In genomic region chr1:26358411-26359384, GRCh38 we compare ENCODE assay signal across 11 cellular contexts. TPM values are rescaled to one million over a fixed set of nuclear protein-coding genes. Genes with fewer than 3 reads are reported as not detected.
A peak's percentile ranks its signal among the peaks of the same experiment; 100 is the strongest.
DNase-seq lines count a peak whose midpoint lies in the region; TF ChIP-seq lines count a peak whose summit lies in the region.
"Had no signal": no experiment of that assay in that cellular context is flagged by ENCODE, and none has a peak within 500 bp of the region (broad histone marks: within the 10 kb centered on the region; RNA-seq: fewer than 3 reads in every experiment).

No MANE protein-coding gene starts in this region.

- 54% methylated on average over 15 of the region's 15 CpGs for WGBS in smooth muscle cell (ENCODE audit: low lambda C conversion rate)

- no peaks in the 10 kb centered on the region for H3F3A ChIP-seq in smooth muscle cell (ENCODE audit: low read depth)

- H3K27ac Mint-ChIP-seq in neural crest cell (ENCODE audit: unreplicated experiment) = peak overlapping the region; percentile 10
- H3K27ac Mint-ChIP-seq: activated B cell treated with CpG ODN at 0.5 μM for 24 hours had no signal

- no peaks in the 10 kb centered on the region for H3K36me3 ChIP-seq in smooth muscle cell (ENCODE audit: low read depth)

- H3K4me1 ChIP-seq in smooth muscle cell (ENCODE audit: low read depth) = no peaks in the 10 kb centered on the region

- H3K27ac ChIP-seq in smooth muscle cell (ENCODE audit: low read depth) = no peak overlapping the region

- H3K9me3 Mint-ChIP-seq in neural crest cell = no peaks in the 10 kb centered on the region
- H3K9me3 Mint-ChIP-seq: activated B cell treated with CpG ODN at 0.5 μM for 24 hours had no signal

- no peak overlapping the region for H2AFZ ChIP-seq in smooth muscle cell (ENCODE audit: low read depth)

- H3K79me2 ChIP-seq in smooth muscle cell (ENCODE audit: low read depth) = no peaks in the 10 kb centered on the region

- H3K4me3 Mint-ChIP-seq in neural crest cell = peak overlapping the region; percentile 23

- no peak overlapping the region for H3K9ac ChIP-seq in smooth muscle cell (ENCODE audit: low read depth)

- TF ChIP-seq CTCF in neural crest cell (conservative IDR thresholded peaks at IDR 0.05) (no peak), smooth muscle cell (IDR thresholded peaks at IDR 0.05; ENCODE audit: borderline replicate concordance, insufficient read depth, poor library complexity, severe bottlenecking) (no peak), GM10266 (IDR thresholded peaks at IDR 0.05; ENCODE audit: control insufficient read depth, insufficient read depth, low read depth, missing control alignments) (no peak)

- H4K20me1 ChIP-seq in smooth muscle cell (ENCODE audit: low read depth) = no peaks in the 10 kb centered on the region

- no peak overlapping the region for H3K4me2 ChIP-seq in smooth muscle cell

- no peak overlapping the region for H3K4me3 ChIP-seq in smooth muscle cell

- DNase-seq in CD1c-positive myeloid dendritic cell (ENCODE audit: extremely low spot score) (peak; percentile 30), RKO (ENCODE audit: low spot score) (peak; percentile 43), neural crest cell (ENCODE audit: low read depth, low spot score) (no peak), head of caudate nucleus (no peak), T1000 (lab: John Stamatoyannopoulos, UW) (no peak), smooth muscle cell (lab: John Stamatoyannopoulos, UW; ENCODE audit: unreplicated experiment) (no peak), GM10266 (ENCODE audit: extremely low spot score) (no peak)
- DNase-seq in activated naive CD4-positive, alpha-beta T cell treated with Interleukin-2 at 50 U/mL for 16 hours = peak; percentile 75
- DNase-seq: activated B cell treated with CpG ODN at 0.5 μM for 24 hours, kidney had no signal

- H3K4me1 Mint-ChIP-seq in neural crest cell = peaks cover 41% of the 10 kb centered on the region

- H3K36me3 Mint-ChIP-seq in neural crest cell (ENCODE audit: low read depth) = no peaks in the 10 kb centered on the region

- intact Hi-C loops in head of caudate nucleus (cut with DNase I) = no loop called here

- H3K27me3 Mint-ChIP-seq in neural crest cell (ENCODE audit: low read depth) = peaks cover 38% of the 10 kb centered on the region

- H3K27me3 ChIP-seq in smooth muscle cell (ENCODE audit: low read depth) = peaks cover 54% of the 10 kb centered on the region

- no peaks in the 10 kb centered on the region for H3K9me3 ChIP-seq in smooth muscle cell (replicated peaks; ENCODE audit: low read depth)

RNA-seq across cellular contexts. Expression of gene CRYBG2, which starts 4.8 kb away (rescaled TPM):
- total RNA-seq in neural crest cell = 3.8 and 6.3 TPM in 2 replicates
- 5.2 and 9.5 TPM in 2 replicates for total RNA-seq in smooth muscle cell
- polyA plus RNA-seq in smooth muscle cell = 4.1 and 9.8 TPM in 2 replicates

RNA-seq across cellular contexts. Expression of gene ZNF683, which starts 13.9 kb away (rescaled TPM):
- total RNA-seq in neural crest cell (not detected in 2 replicates), smooth muscle cell (not detected in 2 replicates)
- not detected in 2 replicates for polyA plus RNA-seq in smooth muscle cell
- total RNA-seq: activated B cell treated with CpG ODN at 0.5 μM for 24 hours had no signal
- polyA plus RNA-seq: BJ had no signal

RNA-seq across cellular contexts. Expression of gene CD52, which starts 40.9 kb away (rescaled TPM):
- total RNA-seq in neural crest cell (not detected in 2 replicates), smooth muscle cell (1.1 TPM in 1 of 2 replicates, not detected in the other)
- 0.39 and 1.3 TPM in 2 replicates for polyA plus RNA-seq in smooth muscle cell
- polyA plus RNA-seq: BJ had no signal

RNA-seq across cellular contexts. Expression of gene LIN28A, which starts 51.9 kb away (rescaled TPM):
- total RNA-seq in neural crest cell (445 and 455 TPM in 2 replicates), smooth muscle cell (not detected in 2 replicates)
- 0.08 and 0.13 TPM in 2 replicates for polyA plus RNA-seq in smooth muscle cell
- total RNA-seq: activated B cell treated with CpG ODN at 0.5 μM for 24 hours, kidney had no signal
- polyA plus RNA-seq: BJ had no signal

RNA-seq across cellular contexts. Expression of gene UBXN11, which starts 52.3 kb away (rescaled TPM):
- total RNA-seq in neural crest cell = 33.5 and 35.5 TPM in 2 replicates
- total RNA-seq in smooth muscle cell = 3.3 and 4.8 TPM in 2 replicates
- polyA plus RNA-seq in smooth muscle cell = 17.7 and 20.3 TPM in 2 replicates

Comparison
In these comparisons a context has a peak if more than half of its experiments do, and no peak if none do; other contexts are left out.
1. DNase-seq: peak in CD1c-positive myeloid dendritic cell (single experiment), RKO (single experiment) and activated naive CD4-positive, alpha-beta T cell treated with Interleukin-2 at 50 U/mL for 16 hours (single experiment); none in neural crest cell (single experiment), head of caudate nucleus (0 of 42), T1000 (single experiment), smooth muscle cell (single experiment) and GM10266 (single experiment).